Comparison of ENCODE assay signal across 14 cellular contexts in the genomic region with DNA sequence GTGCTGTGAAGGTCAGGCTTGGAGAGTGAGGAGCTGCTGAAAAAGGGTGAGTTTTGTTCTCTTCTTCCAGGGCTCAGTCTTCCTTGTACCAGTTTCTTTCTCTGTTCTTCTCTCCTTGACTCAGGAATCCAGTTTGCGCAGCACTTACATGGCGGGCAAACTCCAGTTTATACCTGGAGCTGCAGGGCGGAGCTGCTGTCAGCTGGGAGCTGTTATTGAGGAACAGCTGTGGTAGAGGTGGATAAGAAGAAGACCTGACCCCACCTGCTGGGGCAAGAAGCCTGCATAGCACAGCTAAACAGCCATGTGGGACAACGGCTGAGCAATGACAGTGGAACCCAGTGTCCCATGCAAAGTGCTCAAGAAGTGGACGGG. TPM values are rescaled to one million over a fixed set of nuclear protein-coding genes. Genes with fewer than 3 reads are reported as not detected.
DNase-seq lines count a peak whose midpoint lies in the region; ATAC-seq, FAIRE-seq and TF ChIP-seq lines count a peak whose summit lies in the region.
"Had no signal": no experiment of that assay in that cellular context is flagged by ENCODE, and none has a peak within 500 bp of the region (broad histone marks: within the 10 kb centered on the region; RNA-seq: fewer than 3 reads in every experiment).

No MANE protein-coding gene starts in this region.

- peaks cover 68% of the 10 kb centered on the region for H3K79me2 ChIP-seq in neural progenitor cell (ENCODE audit: low read depth)

- H3K36me3 ChIP-seq in IMR-90 (ENCODE audit: control insufficient read depth, insufficient read depth, low read length) (peaks cover 1% of the 10 kb centered on the region; the same call in 1 of the 2 replicates), neural progenitor cell (no peaks in the 10 kb centered on the region), aorta (ENCODE audit: control insufficient read depth in 1 of 2, insufficient read depth in 2 of 2, low read length in 1 of 2) (peaks cover 0 to 1% of the 10 kb centered on the region in 2 donors)

- H3K23ac ChIP-seq in IMR-90 (ENCODE audit: low read depth, low read length) = peak overlapping the region; percentile 78; the same call in 1 of the 2 replicates

- peak overlapping the region; percentile 42 for H3K4ac ChIP-seq in IMR-90 (ENCODE audit: low read depth, low read length)

- H2BK20ac ChIP-seq in IMR-90 (ENCODE audit: low read depth, low read length) = no peak overlapping the region

- H3K9me3 Mint-ChIP-seq in neural progenitor cell = no peaks in the 10 kb centered on the region

- H4K8ac ChIP-seq in IMR-90 (ENCODE audit: low read depth in 2 of 2, low read length in 2 of 2) = 0 out of 4 replicates have a peak overlapping the region, but pooled peaks of 1 of the 2 experiments have one; percentile 36

- TF ChIP-seq POLR2A in A549 (IDR thresholded peaks at IDR 0.05; ENCODE audit: low read length) (no peak), IMR-90 (IDR thresholded peaks at IDR 0.05; ENCODE audit: low read depth, low read length) (no peak)

- in situ Hi-C loops in IMR-90 (cut with MboI; ENCODE audit: low sequenced_read_pairs) = no loop called here

- FAIRE-seq in A549 (lab: Jason Lieb, UNC) = no peak
- FAIRE-seq: frontal cortex, kidney had no signal

- TF ChIP-seq RAD21 in A549 (conservative IDR thresholded peaks at IDR 0.05 in 1 of 2, IDR thresholded peaks at IDR 0.05 in 1 of 2) = no peak
- TF ChIP-seq RAD21 in IMR-90 (IDR thresholded peaks at IDR 0.05; ENCODE audit: low read length) = no peak

- peak in 1 of 2 experiments; percentile 23; a peak in 2 of 6 replicates for ATAC-seq in A549
- no peak for ATAC-seq in IMR-90 (ENCODE audit: low read depth)
- ATAC-seq in aorta (ENCODE audit: low FRiP score) = no peak

- H3K4me1 ChIP-seq in A549 = peaks cover 51% of the 10 kb centered on the region
- peaks cover 25% of the 10 kb centered on the region for H3K4me1 ChIP-seq in IMR-90 (ENCODE audit: control insufficient read depth, insufficient read depth, low read length)
- peaks cover 40% of the 10 kb centered on the region for H3K4me1 ChIP-seq in neural progenitor cell
- peaks cover 0 to 4% of the 10 kb centered on the region in 2 donors for H3K4me1 ChIP-seq in aorta (ENCODE audit: control insufficient read depth in 1 of 2, insufficient read depth in 2 of 2, low read length in 2 of 2)

- peak overlapping the region; percentile 43 for H2BK5ac ChIP-seq in IMR-90 (ENCODE audit: low read depth, low read length, poor library complexity, severe bottlenecking)

- peak overlapping the region; percentile 12 for H3K18ac ChIP-seq in IMR-90 (ENCODE audit: low read depth, low read length)

- H3K4me3 ChIP-seq in A549 (no peak overlapping the region), IMR-90 (ENCODE audit: insufficient read depth, low read depth, low read length) (no peak overlapping the region), dorsolateral prefrontal cortex (peak overlapping the region in 40 of 59 donors; percentile 0 to 55 (median 34)), neural progenitor cell (no peak overlapping the region), aorta (ENCODE audit: low read length in 2 of 2) (no peak overlapping the region)

- H4K20me1 ChIP-seq in IMR-90 (ENCODE audit: insufficient read depth, low read length) (peaks cover 45% of the 10 kb centered on the region), neural progenitor cell (ENCODE audit: low read depth) (peaks cover 90% of the 10 kb centered on the region)

- H2BK15ac ChIP-seq in IMR-90 (ENCODE audit: low read depth, low read length) = 0 out of 3 replicates have a peak overlapping the region, but pooled peaks have one; percentile 13

- peak overlapping the region; percentile 69 for H2AK5ac ChIP-seq in IMR-90 (ENCODE audit: low read depth, low read length)

- peaks cover 49% of the 10 kb centered on the region for H3K4me1 Mint-ChIP-seq in neural progenitor cell

- H3K4me2 ChIP-seq in A549 = peak overlapping the region; percentile 40
- H3K4me2 ChIP-seq in IMR-90 (ENCODE audit: low read depth, low read length) = peak overlapping the region; percentile 47
- H3K4me2 ChIP-seq in neural progenitor cell = peak overlapping the region; percentile 63

- POLR2A ChIA-PET in A549 (lab: Yijun Ruan, JAX) (no interaction called here), IMR-90 (lab: Charles Lee; ENCODE audit: unreplicated experiment) (no interaction called here)

- no peak for TF ChIP-seq EP300 in A549 (IDR thresholded peaks at IDR 0.05)

- peak overlapping the region; percentile 5 for H3K4me3 Mint-ChIP-seq in neural progenitor cell

- H3K36me3 Mint-ChIP-seq in neural progenitor cell = peaks cover 21% of the 10 kb centered on the region

- peak overlapping the region; percentile 74 for H3K27ac Mint-ChIP-seq in neural progenitor cell

- H3K27ac ChIP-seq in A549 = peak overlapping the region; percentile 3 to 78; a peak in 4 of 6 replicates
- peak overlapping the region; percentile 53 for H3K27ac ChIP-seq in IMR-90 (ENCODE audit: insufficient read depth, low read length)
- peak overlapping the region in 36 of 59 donors; percentile 3 to 74 (median 56) for H3K27ac ChIP-seq in dorsolateral prefrontal cortex
- no peak overlapping the region for H3K27ac ChIP-seq in neural progenitor cell
- peak overlapping the region in 1 of 2 donors; percentile 66 for H3K27ac ChIP-seq in aorta (ENCODE audit: low read depth in 1 of 2, low read length in 2 of 2)
- H3K27ac ChIP-seq: C4-2B had no signal

- 0 out of 2 replicates have a peak overlapping the region, but pooled peaks have one; percentile 6 for H4K5ac ChIP-seq in IMR-90 (ENCODE audit: low read depth, low read length)

- peak overlapping the region; percentile 31 for H2AK9ac ChIP-seq in IMR-90 (replicated peaks; ENCODE audit: low read depth, low read length, poor library complexity)

- DNase-seq in A549 (ENCODE audit: low read depth in 1 of 2, low spot score in 1 of 2) (no peak), IMR-90 (no peak), dorsolateral prefrontal cortex (no peak), neural progenitor cell (ENCODE audit: low spot score) (no peak), NCI-H1417 treated with DMSO at 0.1 percent for 48 hours (lab: John Stamatoyannopoulos, UW) (no peak), aorta (no peak), NCI-H82 (lab: John Stamatoyannopoulos, UW) (no peak)
- no peak for DNase-seq in activated T-cell treated with anti-CD3 and anti-CD28 coated beads, Interleukin-2, amount 50 U/mL, for 48 hours
- DNase-seq: activated naive CD4-positive, alpha-beta T cell treated with anti-CD3 and anti-CD28 coated beads, Interleukin-2, amount 50 U/mL, for 16 hours; kidney; NCI-H1048; NCI-H510A had no signal

- intact Hi-C loops in IMR-90 (cut with micrococcal nuclease) (no loop called here), dorsolateral prefrontal cortex (cut with DNase I) (loop anchor here in 1 of 2 donors (5.0 kb wide), 2 partner anchors 39 to 59 kb away; no protein-coding TSS in a partner anchor), aorta (cut with DNase I) (no loop called here)

- no TSS peak for BruUV-seq in IMR-90 (replicated peaks; lab: Mats Ljungman, UMichigan)

- H3F3A ChIP-seq in neural progenitor cell (ENCODE audit: low read depth) = peaks cover 24% of the 10 kb centered on the region

- peak overlapping the region; percentile 47 for H3K14ac ChIP-seq in IMR-90 (replicated peaks; ENCODE audit: low read depth, low read length)

- H3K9me1 ChIP-seq in IMR-90 (ENCODE audit: insufficient read depth, low read length) = peaks cover 27% of the 10 kb centered on the region

- no peak overlapping the region for H3K56ac ChIP-seq in IMR-90 (ENCODE audit: extremely low read depth, insufficient read depth, low read length)

- H2BK120ac ChIP-seq in IMR-90 (ENCODE audit: low read depth, low read length) = peak overlapping the region; percentile 37; the same call in 1 of the 2 replicates

- CTCF ChIA-PET in A549 (lab: Yijun Ruan, JAX) (interaction anchor here (0.7 to 1.7 kb wide), 5 partner anchors 9 to 584 kb away, joined by 3 to 4 read pairs (median 4); no protein-coding TSS in a partner anchor), IMR-90 (lab: Yijun Ruan, JAX) (no interaction called here)

- H3K27me3 Mint-ChIP-seq in neural progenitor cell (ENCODE audit: insufficient read depth, low read depth) = peaks cover 2% of the 10 kb centered on the region

- dilution Hi-C loops in IMR-90 (cut with HindIII; ENCODE audit: low sequenced_read_pairs, unreplicated experiment) = no loop called here

- peak overlapping the region; percentile 84; the same call in 1 of the 2 replicates for H4K91ac ChIP-seq in IMR-90 (ENCODE audit: insufficient read depth, low read depth, low read length)

- no peaks in the 10 kb centered on the region for H3K27me3 ChIP-seq in IMR-90 (ENCODE audit: control insufficient read depth, insufficient read depth, low read length)
- no peaks in the 10 kb centered on the region for H3K27me3 ChIP-seq in dorsolateral prefrontal cortex
- H3K27me3 ChIP-seq in neural progenitor cell = no peaks in the 10 kb centered on the region
- no peaks in the 10 kb centered on the region for H3K27me3 ChIP-seq in aorta (ENCODE audit: control insufficient read depth in 1 of 2, insufficient read depth in 2 of 2, low read length in 1 of 2)

- H3K9me3 ChIP-seq in A549 (no peaks in the 10 kb centered on the region), IMR-90 (ENCODE audit: control insufficient read depth, insufficient read depth, low read length) (no peaks in the 10 kb centered on the region), neural progenitor cell (ENCODE audit: low read depth) (no peaks in the 10 kb centered on the region), aorta (ENCODE audit: control insufficient read depth, low read length) (no peaks in the 10 kb centered on the region)

- H3K9ac ChIP-seq in IMR-90 (ENCODE audit: low read depth, low read length) = no peak overlapping the region
- no peak overlapping the region for H3K9ac ChIP-seq in neural progenitor cell

- no peak for TF ChIP-seq CTCF in A549 (IDR thresholded peaks at IDR 0.05)
- no peak for TF ChIP-seq CTCF in IMR-90 (conservative IDR thresholded peaks at IDR 0.05; ENCODE audit: low read depth, low read length)
- no peak for TF ChIP-seq CTCF in dorsolateral prefrontal cortex (IDR thresholded peaks at IDR 0.05 in 54 of 56, conservative IDR thresholded peaks at IDR 0.05 in 2 of 56; ENCODE audit: low read depth in 1 of 56, partially characterized antibody in 56 of 56)
- no peak for TF ChIP-seq CTCF in neural progenitor cell (IDR thresholded peaks at IDR 0.05)

- 89% methylated on average over 5 of the region's 5 CpGs for WGBS in A549 (ENCODE audit: missing lambda C conversion rate)
- WGBS in IMR-90 (ENCODE audit: extremely low coverage in 2 of 2, insufficient read length in 1 of 2), 2 experiments = 38% methylated on average over 2 of the region's 5 CpGs; no CpG with 5 or more reads in 1 of the 2 experiments
- WGBS in aorta, 2 donors = 88% methylated on average over 5 of the region's 5 CpGs

- peaks cover 54 to 85% of the 10 kb centered on the region in 2 experiments for H3K79me1 ChIP-seq in IMR-90 (ENCODE audit: low read depth in 1 of 2, low read length in 2 of 2)

- no peak overlapping the region for H2AFZ ChIP-seq in IMR-90 (replicated peaks; ENCODE audit: low read length, poor library complexity)
- no peak overlapping the region for H2AFZ ChIP-seq in neural progenitor cell (replicated peaks)

RNA-seq across cellular contexts. Expression of a gene that starts 46.2 kb away (rescaled TPM):
- 57.5 and 66.9 TPM in 2 replicates for polyA plus RNA-seq in A549 (2011; rRNA removed)
- 83.3 and 105 TPM in 2 replicates for polyA plus RNA-seq in A549 (2012; cell fraction: cytosol; rRNA removed)
- polyA plus RNA-seq in A549 (2012; cell fraction: nucleus; rRNA removed) = 194 and 199 TPM in 2 replicates
- polyA plus RNA-seq in A549 (2017; fragmentation: RNase III; extraction: RNeasy Plus Mini Kit Qiagen cat#74134 plus additional on column Dnase treatment) = 111 to 115 TPM (median 114 TPM) in 3 replicates
- 50.1 and 58.6 TPM in 2 replicates for polyA minus RNA-seq in A549 (2011; rRNA and poly(A)+ RNA removed)
- total RNA-seq in IMR-90 (2012; rRNA removed) = 50.4 and 58.6 TPM in 2 replicates
- polyA plus RNA-seq in IMR-90 (2012; rRNA removed) = 170 and 189 TPM in 2 replicates
- 173 and 231 TPM in 2 replicates for polyA plus RNA-seq in IMR-90 (2012; cell fraction: cytosol; rRNA removed)
- polyA plus RNA-seq in IMR-90 (2012; cell fraction: nucleus; rRNA removed; ENCODE audit: low replicate concordance) = 130 and 137 TPM in 2 replicates
- 10 to 100 TPM; 32.6 to 75.9 (median 45.2) TPM for total RNA-seq in dorsolateral prefrontal cortex
- 37.6 and 61.4 TPM in 2 replicates for total RNA-seq in neural progenitor cell (ENCODE audit: low replicate concordance)
- 100 to 1,000 TPM; 109 to 116 TPM for total RNA-seq in aorta
- 100 to 1,000 TPM in 1 of 2 donors, 10 to 100 TPM in 1; 29.1 to 101 TPM for polyA plus RNA-seq in aorta

Comparison
In these comparisons a context has a peak if more than half of its experiments do, and no peak if none do; other contexts are left out.
1. H3K4me3 ChIP-seq: peak in dorsolateral prefrontal cortex (40 of 59); none in A549 (single experiment), IMR-90 (single experiment), neural progenitor cell (single experiment) and aorta (0 of 2).
2. Peak in every context shown above with its lines, with median percentiles within 50 percentile points of each other: H3K4me2 ChIP-seq.